In the genomic region with DNA sequence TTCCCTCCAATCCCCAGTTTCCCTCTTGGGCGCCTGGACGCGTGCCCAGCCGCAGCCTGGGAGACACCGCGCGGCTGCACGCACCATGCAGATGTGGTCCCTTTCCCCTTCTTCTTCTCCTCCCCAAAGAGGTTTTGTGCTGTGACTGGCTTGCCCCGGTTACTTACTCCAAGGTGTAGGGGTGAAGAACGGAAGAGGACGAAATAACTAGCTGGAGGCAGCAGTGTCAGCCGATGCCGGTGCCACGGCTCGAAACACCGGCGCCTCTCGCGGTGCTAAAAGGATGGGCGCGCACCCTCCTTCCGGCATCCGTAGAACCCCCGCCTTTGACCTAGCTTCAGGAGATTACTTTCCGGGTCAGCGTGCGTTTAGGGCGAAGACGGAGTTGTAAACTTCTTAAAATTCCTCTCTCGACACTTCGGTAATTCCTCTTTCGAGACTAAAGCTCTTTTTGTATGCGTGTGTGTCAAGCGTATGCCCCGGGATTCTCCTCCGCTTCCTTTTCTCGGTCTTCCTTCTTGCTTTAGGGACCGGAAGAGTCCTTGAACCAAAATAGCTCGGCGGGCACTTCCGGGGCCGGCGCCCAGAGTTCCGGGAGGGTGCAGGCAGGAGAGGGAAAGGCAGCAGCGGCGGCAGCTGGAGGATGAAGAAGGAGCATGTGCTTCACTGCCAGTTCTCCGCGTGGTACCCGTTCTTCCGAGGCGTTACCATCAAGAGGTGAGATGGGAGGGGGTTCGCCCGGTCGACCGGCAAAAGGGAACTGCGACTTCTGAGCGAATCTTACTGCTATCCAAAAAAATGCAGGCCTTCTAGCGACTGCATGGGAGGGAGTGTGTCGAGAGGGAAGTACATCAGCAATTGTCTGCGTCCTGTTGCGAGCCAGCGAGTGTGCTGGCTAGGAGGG, we compare ENCODE assay signal across 8 cellular contexts. TPM values are rescaled to one million over a fixed set of nuclear protein-coding genes. Genes with fewer than 3 reads are reported as not detected.
DNase-seq lines count a peak whose midpoint lies in the region; ATAC-seq, FAIRE-seq and TF ChIP-seq lines count a peak whose summit lies in the region.

A gene with protein sequence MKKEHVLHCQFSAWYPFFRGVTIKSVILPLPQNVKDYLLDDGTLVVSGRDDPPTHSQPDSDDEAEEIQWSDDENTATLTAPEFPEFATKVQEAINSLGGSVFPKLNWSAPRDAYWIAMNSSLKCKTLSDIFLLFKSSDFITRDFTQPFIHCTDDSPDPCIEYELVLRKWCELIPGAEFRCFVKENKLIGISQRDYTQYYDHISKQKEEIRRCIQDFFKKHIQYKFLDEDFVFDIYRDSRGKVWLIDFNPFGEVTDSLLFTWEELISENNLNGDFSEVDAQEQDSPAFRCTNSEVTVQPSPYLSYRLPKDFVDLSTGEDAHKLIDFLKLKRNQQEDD (plus strand): TSS at position 586 of the 904 bp plus-strand sequence. CDS start 58 bp downstream, at position 644.
A gene (minus strand): TSS at position 289 of the 904 bp plus-strand sequence. CDS start 9,600 bp downstream, outside the sequence.

- intact Hi-C loops in gastrocnemius medialis (cut with DNase I; ENCODE audit: low total_unique reads): loop anchor here (1.0 to 10.0 kb wide), 3 partner anchors 69 to 441 kb away; a partner anchor contains a TSS

- DNase-seq in A549 (ENCODE audit: low read depth in 1 of 2, low spot score in 1 of 2) (peak; percentile 91 to 93), NCI-H2107 treated with DMSO at 0.1 percent for 48 hours (lab: John Stamatoyannopoulos, UW; ENCODE audit: unreplicated experiment) (peak; percentile 84), UCSD-AML1 (lab: John Stamatoyannopoulos, UW; ENCODE audit: unreplicated experiment) (peak; percentile 92), iPS DF 6.9 (ENCODE audit: low read depth, low spot score) (peak; percentile 50), gastrocnemius medialis (peak; percentile 82 to 86)

- peak within 1 kb of the TSS; percentile 84 for H3K4me2 ChIP-seq in A549

- TF ChIP-seq CTCF in A549 (IDR thresholded peaks at IDR 0.05): no peak
- TF ChIP-seq CTCF in brain (conservative IDR thresholded peaks at IDR 0.05): peak in 1 of 2 experiments; percentile 36
- TF ChIP-seq CTCF in gastrocnemius medialis (IDR thresholded peaks at IDR 0.05 in 4 of 5, conservative IDR thresholded peaks at IDR 0.05 in 1 of 5): no peak

- no peak for FAIRE-seq in A549 (lab: Jason Lieb, UNC)

- in situ Hi-C loops in gastrocnemius medialis (cut with MboI; ENCODE audit: low sequenced_read_pairs in 4 of 4): no loop called here

- ATAC-seq in A549: peak; percentile 97 to 98
- peak; percentile 67 for ATAC-seq in GM18858 (IDR thresholded peaks at IDR 0.05; ENCODE audit: unreplicated experiment)
- peak; percentile 92 for ATAC-seq in HG03066 (IDR thresholded peaks at IDR 0.05; ENCODE audit: low read depth, unreplicated experiment)
- peak; percentile 96 for ATAC-seq in gastrocnemius medialis

- TF ChIP-seq EP300 in A549 (IDR thresholded peaks at IDR 0.05): no peak

- TF ChIP-seq POLR2A in A549 (IDR thresholded peaks at IDR 0.05; ENCODE audit: low read length) (peak; percentile 80), gastrocnemius medialis (IDR thresholded peaks at IDR 0.05) (peak in 1 of 2 donors; percentile 42)

- no peaks in the 10 kb centered on the region for H3K27me3 ChIP-seq in iPS DF 6.9 (ENCODE audit: control insufficient read depth, insufficient read depth, low read length)
- no peaks in the 10 kb centered on the region for H3K27me3 ChIP-seq in gastrocnemius medialis

- peak within 1 kb of the TSS; percentile 77 for H3K4me3 ChIP-seq in A549
- peak within 1 kb of the TSS; percentile 87 for H3K4me3 ChIP-seq in iPS DF 6.9 (ENCODE audit: low read length)
- peak within 1 kb of the TSS; percentile 72 to 96 (median 90) for H3K4me3 ChIP-seq in gastrocnemius medialis

- peak within 1 kb of the TSS; percentile 95 to 98 (median 97) for H3K4me3 Mint-ChIP-seq in brain

- H3K9me3 Mint-ChIP-seq in brain: no peaks in the 10 kb centered on the region

- CTCF ChIA-PET in A549 (lab: Yijun Ruan, JAX): interaction anchor here (0.8 to 2.2 kb wide), 6 partner anchors 19 to 904 kb away, joined by 3 to 14 read pairs (median 3); a partner anchor contains a TSS

- peak within 1 kb of the TSS; percentile 87 to 94 for H3K27ac ChIP-seq in A549
- H3K27ac ChIP-seq in iPS DF 6.9 (ENCODE audit: low read length): no peak within 1 kb of the TSS
- H3K27ac ChIP-seq in gastrocnemius medialis: peak within 1 kb of the TSS; percentile 84 to 98 (median 94)

- peaks cover 18% of the 10 kb centered on the region for H3K36me3 Mint-ChIP-seq in brain

- H3K9me3 ChIP-seq in A549 (no peaks in the 10 kb centered on the region), iPS DF 6.9 (ENCODE audit: control insufficient read depth, insufficient read depth, low read length) (no peaks in the 10 kb centered on the region), gastrocnemius medialis (no peaks in the 10 kb centered on the region)

- peaks cover 14% of the 10 kb centered on the region for H3K27me3 Mint-ChIP-seq in brain

- H3K4me1 ChIP-seq in A549 (peaks cover 29% of the 10 kb centered on the region), iPS DF 6.9 (ENCODE audit: control insufficient read depth, insufficient read depth, low read length) (no peaks in the 10 kb centered on the region), gastrocnemius medialis (peaks cover 22 to 26% of the 10 kb centered on the region in 2 donors)

- 1% methylated on average over 62 of the region's 62 CpGs for whole genome bisulfite sequencing in A549 (ENCODE audit: missing lambda C conversion rate)
- WGBS in iPS DF 6.9 (ENCODE audit: insufficient coverage, insufficient read length): no CpG with 5 or more reads among the region's 62 CpGs

- H3K36me3 ChIP-seq in iPS DF 6.9 (ENCODE audit: control insufficient read depth, insufficient read depth, low read length): no peaks in the 10 kb centered on the region
- H3K36me3 ChIP-seq in gastrocnemius medialis: peaks cover 0 to 17% of the 10 kb centered on the region in 2 donors

- peak within 1 kb of the TSS; percentile 98 to 100 (median 99) for H3K27ac Mint-ChIP-seq in brain

- TF ChIP-seq RAD21 in A549 (conservative IDR thresholded peaks at IDR 0.05 in 1 of 2, IDR thresholded peaks at IDR 0.05 in 1 of 2): no peak; a peak in 1 of 5 replicates

- POLR2A ChIA-PET in A549 (lab: Yijun Ruan, JAX): interaction anchor here (0.6 to 1.3 kb wide), 8 partner anchors 10 to 840 kb away, joined by 3 to 5 read pairs (median 4); no protein-coding TSS in a partner anchor

- H3K4me1 Mint-ChIP-seq in brain: peaks cover 57% of the 10 kb centered on the region

TF ChIP-seq in A549, 52 proteins besides CTCF, POLR2A, EP300 and RAD21 (continues in another document):
- TF ChIP-seq KDM5A (IDR thresholded peaks at IDR 0.05): peak; percentile 90
- TF ChIP-seq FOSB (CRISPR knock-in tag; IDR thresholded peaks at IDR 0.05): no peak
- no peak for TF ChIP-seq HOXB13 (CRISPR knock-in tag; IDR thresholded peaks at IDR 0.05; ENCODE audit: low read depth)
- no peak for TF ChIP-seq CBX2 (IDR thresholded peaks at IDR 0.05; ENCODE audit: borderline replicate concordance, low read depth)
- TF ChIP-seq, protein P1, sequence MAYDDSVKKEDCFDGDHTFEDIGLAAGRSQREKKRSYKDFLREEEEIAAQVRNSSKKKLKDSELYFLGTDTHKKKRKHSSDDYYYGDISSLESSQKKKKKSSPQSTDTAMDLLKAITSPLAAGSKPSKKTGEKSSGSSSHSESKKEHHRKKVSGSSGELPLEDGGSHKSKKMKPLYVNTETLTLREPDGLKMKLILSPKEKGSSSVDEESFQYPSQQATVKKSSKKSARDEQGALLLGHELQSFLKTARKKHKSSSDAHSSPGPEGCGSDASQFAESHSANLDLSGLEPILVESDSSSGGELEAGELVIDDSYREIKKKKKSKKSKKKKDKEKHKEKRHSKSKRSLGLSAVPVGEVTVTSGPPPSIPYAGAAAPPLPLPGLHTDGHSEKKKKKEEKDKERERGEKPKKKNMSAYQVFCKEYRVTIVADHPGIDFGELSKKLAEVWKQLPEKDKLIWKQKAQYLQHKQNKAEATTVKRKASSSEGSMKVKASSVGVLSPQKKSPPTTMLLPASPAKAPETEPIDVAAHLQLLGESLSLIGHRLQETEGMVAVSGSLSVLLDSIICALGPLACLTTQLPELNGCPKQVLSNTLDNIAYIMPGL (CRISPR knock-in tag; IDR thresholded peaks at IDR 0.05; ENCODE audit: borderline replicate concordance): peak; percentile 71; the same call in 1 of the 2 replicates
- TF ChIP-seq, protein P2, sequence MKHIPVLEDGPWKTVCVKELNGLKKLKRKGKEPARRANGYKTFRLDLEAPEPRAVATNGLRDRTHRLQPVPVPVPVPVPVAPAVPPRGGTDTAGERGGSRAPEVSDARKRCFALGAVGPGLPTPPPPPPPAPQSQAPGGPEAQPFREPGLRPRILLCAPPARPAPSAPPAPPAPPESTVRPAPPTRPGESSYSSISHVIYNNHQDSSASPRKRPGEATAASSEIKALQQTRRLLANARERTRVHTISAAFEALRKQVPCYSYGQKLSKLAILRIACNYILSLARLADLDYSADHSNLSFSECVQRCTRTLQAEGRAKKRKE (CRISPR knock-in tag; IDR thresholded peaks at IDR 0.05; ENCODE audit: low read depth): 0 out of 2 replicates have a peak, but pooled peaks have one; percentile 11
- TF ChIP-seq, protein P3, sequence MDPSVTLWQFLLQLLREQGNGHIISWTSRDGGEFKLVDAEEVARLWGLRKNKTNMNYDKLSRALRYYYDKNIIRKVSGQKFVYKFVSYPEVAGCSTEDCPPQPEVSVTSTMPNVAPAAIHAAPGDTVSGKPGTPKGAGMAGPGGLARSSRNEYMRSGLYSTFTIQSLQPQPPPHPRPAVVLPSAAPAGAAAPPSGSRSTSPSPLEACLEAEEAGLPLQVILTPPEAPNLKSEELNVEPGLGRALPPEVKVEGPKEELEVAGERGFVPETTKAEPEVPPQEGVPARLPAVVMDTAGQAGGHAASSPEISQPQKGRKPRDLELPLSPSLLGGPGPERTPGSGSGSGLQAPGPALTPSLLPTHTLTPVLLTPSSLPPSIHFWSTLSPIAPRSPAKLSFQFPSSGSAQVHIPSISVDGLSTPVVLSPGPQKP (IDR thresholded peaks at IDR 0.05; ENCODE audit: low read depth, low read length): no peak

RNA-seq across cellular contexts. Expression of the first gene that starts in this region (rescaled TPM):
- polyA plus RNA-seq in A549 (2011; rRNA removed): 164 and 193 TPM in 2 replicates
- polyA plus RNA-seq in A549 (2012; cell fraction: cytosol; rRNA removed): 134 and 146 TPM in 2 replicates
- 52.2 and 53.9 TPM in 2 replicates for polyA plus RNA-seq in A549 (2012; cell fraction: nucleus; rRNA removed)
- polyA plus RNA-seq in A549 (2017; fragmentation: RNase III; extraction: RNeasy Plus Mini Kit Qiagen cat#74134 plus additional on column Dnase treatment): 192 to 196 TPM (median 195 TPM) in 3 replicates
- polyA minus RNA-seq in A549 (2011; rRNA and poly(A)+ RNA removed): 281 and 294 TPM in 2 replicates
- 86.8 TPM for polyA plus RNA-seq in brain (ENCODE audit: insufficient read depth, low read depth, low replicate concordance)
- 10 to 100 TPM; 31.0 to 54.3 (median 37.9) TPM for total RNA-seq in gastrocnemius medialis

RNA-seq across cellular contexts. Expression of the second gene that starts in this region (rescaled TPM):
- polyA plus RNA-seq in A549 (2011; rRNA removed) (146 and 158 TPM in 2 replicates), A549 (2017; fragmentation: RNase III; extraction: RNeasy Plus Mini Kit Qiagen cat#74134 plus additional on column Dnase treatment) (190 to 213 TPM (median 191 TPM) in 3 replicates), brain (ENCODE audit: insufficient read depth, low read depth, low replicate concordance) (101 TPM)
- 103 and 114 TPM in 2 replicates for polyA plus RNA-seq in A549 (2012; cell fraction: cytosol; rRNA removed)
- 44.3 and 81.7 TPM in 2 replicates for polyA plus RNA-seq in A549 (2012; cell fraction: nucleus; rRNA removed)
- 53.0 and 54.0 TPM in 2 replicates for polyA minus RNA-seq in A549 (2011; rRNA and poly(A)+ RNA removed)
- total RNA-seq in gastrocnemius medialis: 1 to 10 TPM; 5.1 to 8.2 (median 5.6) TPM
